ENCODE assay signal across 10 cellular contexts in genomic region chr6:138278326-138278725, GRCh38.
DNase-seq lines count a peak whose midpoint lies in the region; ATAC-seq lines count a peak whose summit lies in the region.
"Had no signal": no experiment of that assay in that cellular context is flagged by ENCODE, and none has a peak within 500 bp of the region (broad histone marks: within the 10 kb centered on the region; RNA-seq: fewer than 3 reads in every experiment).

No MANE protein-coding gene starts in this region.

- H3K4me3 Mint-ChIP-seq in stimulated activated effector memory CD8-positive, alpha-beta T cell treated with anti-CD3 and anti-CD28 coated beads, Interleukin-12 subunit alpha, Interleukin-12 subunit beta, amount 100 ng/mL, for 72 hours, result no peak overlapping the region

- peak; percentile 42 for ATAC-seq in stimulated activated effector memory CD8-positive, alpha-beta T cell treated with anti-CD3 and anti-CD28 coated beads, Interleukin-12 subunit alpha, Interleukin-12 subunit beta, amount 100 ng/mL, for 72 hours
- ATAC-seq in HG02970 (IDR thresholded peaks at IDR 0.05; ENCODE audit: low FRiP score, unreplicated experiment), result no peak

- H3K27ac Mint-ChIP-seq in stimulated activated effector memory CD8-positive, alpha-beta T cell treated with anti-CD3 and anti-CD28 coated beads, Interleukin-12 subunit alpha, Interleukin-12 subunit beta, amount 100 ng/mL, for 72 hours, result no peak overlapping the region

- DNase-seq in NCI-H1417 (lab: John Stamatoyannopoulos, UW) (peak in 2 of 3 experiments; percentile 45 to 69), NCI-H1417 treated with DMSO at 0.1 percent for 48 hours (lab: John Stamatoyannopoulos, UW) (no peak), amniotic epithelial cell (ENCODE audit: low read depth) (peak; percentile 5), hippocampal formation (lab: John Stamatoyannopoulos, UW) (peak; percentile 35 to 75), NCI-H1092 treated with DMSO at 0.1 percent for 48 hours (lab: John Stamatoyannopoulos, UW) (no peak), islet precursor cell (no peak)
- DNase-seq in stimulated activated effector memory CD8-positive, alpha-beta T cell treated with anti-CD3 and anti-CD28 coated beads, Interleukin-12 subunit alpha, Interleukin-12 subunit beta, amount 100 ng/mL, for 72 hours (ENCODE audit: low spot score in 2 of 2), result no peak
- DNase-seq: ACHN, NCI-H2227 treated with DMSO at 0.1 percent for 48 hours had no signal

- H3K36me3 Mint-ChIP-seq in stimulated activated effector memory CD8-positive, alpha-beta T cell treated with anti-CD3 and anti-CD28 coated beads, Interleukin-12 subunit alpha, Interleukin-12 subunit beta, amount 100 ng/mL, for 72 hours, result no peaks in the 10 kb centered on the region

- no peaks in the 10 kb centered on the region for H3K9me3 Mint-ChIP-seq in stimulated activated effector memory CD8-positive, alpha-beta T cell treated with anti-CD3 and anti-CD28 coated beads, Interleukin-12 subunit alpha, Interleukin-12 subunit beta, amount 100 ng/mL, for 72 hours

- H3K4me1 Mint-ChIP-seq in stimulated activated effector memory CD8-positive, alpha-beta T cell treated with anti-CD3 and anti-CD28 coated beads, Interleukin-12 subunit alpha, Interleukin-12 subunit beta, amount 100 ng/mL, for 72 hours, result no peaks in the 10 kb centered on the region

Comparison
In these comparisons a context has a peak if more than half of its experiments do, and no peak if none do; other contexts are left out.
1. DNase-seq: peak in NCI-H1417 (2 of 3), amniotic epithelial cell (single experiment) and hippocampal formation (2 of 2); none in NCI-H1417 treated with DMSO at 0.1 percent for 48 hours (single experiment), stimulated activated effector memory CD8-positive, alpha-beta T cell treated with anti-CD3 and anti-CD28 coated beads, Interleukin-12 subunit alpha, Interleukin-12 subunit beta, amount 100 ng/mL, for 72 hours (0 of 2), NCI-H1092 treated with DMSO at 0.1 percent for 48 hours (single experiment) and islet precursor cell (single experiment).